8 cellular contexts compared by ENCODE assay signal in genomic region chr9:5510360-5510931, GRCh38. TPM values are rescaled to one million over a fixed set of nuclear protein-coding genes. Genes with fewer than 3 reads are reported as not detected.
A peak's percentile ranks its signal among the peaks of the same experiment; 100 is the strongest.
DNase-seq lines count a peak whose midpoint lies in the region; ATAC-seq lines count a peak whose summit lies in the region.

TSS of gene PDCD1LG2 (plus strand) at chr9:5510531. CDS start at chr9:5522547, 12,016 bp downstream.

- POLR2A ChIA-PET in CD4-positive, alpha-beta memory T cell (lab: Charles Lee; ENCODE audit: partially characterized antibody): interaction anchor here (0.6 to 3.6 kb wide), 11 partner anchors 12 to 99 kb away, joined by 3 to 15 read pairs (median 4); partner anchors contain the start of gene CD274

- peak within 1 kb of the TSS; percentile 82 to 90 (median 86) for H3K4me3 Mint-ChIP-seq in CD4-positive, alpha-beta memory T cell
- peak within 1 kb of the TSS; percentile 53 for H3K4me3 Mint-ChIP-seq in activated naive CD8-positive, alpha-beta T cell
- peak within 1 kb of the TSS in 3 of 5 donors; percentile 7 to 82 (median 35) for H3K4me3 Mint-ChIP-seq in immature natural killer cell

- ATAC-seq in GM19467 (IDR thresholded peaks at IDR 0.05; ENCODE audit: unreplicated experiment) (peak; percentile 69), HG03520 (IDR thresholded peaks at IDR 0.05; ENCODE audit: unreplicated experiment) (peak; percentile 74)

- peak within 1 kb of the TSS; percentile 80 to 95 (median 94) for H3K27ac Mint-ChIP-seq in CD4-positive, alpha-beta memory T cell
- H3K27ac Mint-ChIP-seq in activated naive CD8-positive, alpha-beta T cell: peak within 1 kb of the TSS; percentile 83
- peak within 1 kb of the TSS in 4 of 6 donors; percentile 37 to 89 (median 67) for H3K27ac Mint-ChIP-seq in immature natural killer cell

- H3K9me3 Mint-ChIP-seq in CD4-positive, alpha-beta memory T cell: peaks cover 0 to 3% (median 0%) of the 10 kb centered on the region in 8 donors
- H3K9me3 Mint-ChIP-seq in activated naive CD8-positive, alpha-beta T cell (ENCODE audit: low read depth): no peaks in the 10 kb centered on the region
- no peaks in the 10 kb centered on the region for H3K9me3 Mint-ChIP-seq in immature natural killer cell

- DNase-seq in CD4-positive, alpha-beta memory T cell: peak in 2 of 5 donors; percentile 9 to 10
- DNase-seq in immature natural killer cell: no peak
- DNase-seq in stimulated activated CD8-positive, alpha-beta memory T cell treated with anti-CD3 and anti-CD28 coated beads, Interleukin-4, amount 100 ng/mL, for 48 hours: peak; percentile 71
- no peak for DNase-seq in NCI-H345 (lab: John Stamatoyannopoulos, UW)
- DNase-seq in NCI-H524 treated with DMSO at 0.1 percent for 48 hours (lab: John Stamatoyannopoulos, UW): no peak

- H3K4me1 ChIP-seq in CD4-positive, alpha-beta memory T cell (ENCODE audit: insufficient read depth, low read length): peaks cover 34% of the 10 kb centered on the region

- CTCF ChIA-PET in CD4-positive, alpha-beta memory T cell (lab: Charles Lee; ENCODE audit: partially characterized antibody): interaction anchor here (0.7 to 2.8 kb wide), 9 partner anchors 13 to 79 kb away, joined by 3 to 12 read pairs (median 5); partner anchors contain the start of gene CD274

- H3K27ac ChIP-seq in CD4-positive, alpha-beta memory T cell (ENCODE audit: low read depth, low read length): peak within 1 kb of the TSS; percentile 47

- no peaks in the 10 kb centered on the region for H3K9me3 ChIP-seq in CD4-positive, alpha-beta memory T cell (ENCODE audit: control insufficient read depth in 1 of 2, low read length in 2 of 2)

- peak within 1 kb of the TSS in 1 of 2 donors; percentile 16 for H3K4me3 ChIP-seq in CD4-positive, alpha-beta memory T cell (ENCODE audit: low read length in 2 of 2)

- no peaks in the 10 kb centered on the region for H3K27me3 Mint-ChIP-seq in CD4-positive, alpha-beta memory T cell
- H3K27me3 Mint-ChIP-seq in activated naive CD8-positive, alpha-beta T cell: no peaks in the 10 kb centered on the region
- peaks cover 0 to 2% (median 1%) of the 10 kb centered on the region in 3 donors for H3K27me3 Mint-ChIP-seq in immature natural killer cell (ENCODE audit: low read depth in 3 of 3)

- no peaks in the 10 kb centered on the region for H3K27me3 ChIP-seq in CD4-positive, alpha-beta memory T cell (ENCODE audit: insufficient read depth, low read length)

- H3K36me3 ChIP-seq in CD4-positive, alpha-beta memory T cell (ENCODE audit: insufficient read depth, low read length): no peaks in the 10 kb centered on the region

- peaks cover 37 to 62% (median 46%) of the 10 kb centered on the region in 4 donors for H3K4me1 Mint-ChIP-seq in CD4-positive, alpha-beta memory T cell
- peaks cover 26% of the 10 kb centered on the region for H3K4me1 Mint-ChIP-seq in activated naive CD8-positive, alpha-beta T cell (ENCODE audit: low read depth)
- peaks cover 0 to 4% of the 10 kb centered on the region in 2 donors for H3K4me1 Mint-ChIP-seq in immature natural killer cell

- H3K36me3 Mint-ChIP-seq in CD4-positive, alpha-beta memory T cell: no peaks in the 10 kb centered on the region
- H3K36me3 Mint-ChIP-seq in activated naive CD8-positive, alpha-beta T cell: no peaks in the 10 kb centered on the region
- H3K36me3 Mint-ChIP-seq in immature natural killer cell: no peaks in the 10 kb centered on the region

- intact Hi-C loops in CD4-positive, alpha-beta memory T cell (cut with micrococcal nuclease): loop anchor here (5.0 kb wide), 2 partner anchors 38 to 47 kb away; no protein-coding TSS in a partner anchor

RNA-seq across cellular contexts. Expression of gene PDCD1LG2, which starts in this region (rescaled TPM):
- 1 to 10 TPM in 1 of 2 experiments, under 1 TPM in 1; 0.90 to 1.1 TPM for total RNA-seq in CD4-positive, alpha-beta memory T cell
- polyA plus RNA-seq in CD4-positive, alpha-beta memory T cell: 1 to 10 TPM; 1.1 TPM
- polyA plus RNA-seq in immature natural killer cell: under 1 TPM in 2 of 3 donors, not detected in 1; 0.09 to 0.10 TPM

Comparison
In these comparisons a context has a peak if more than half of its experiments do, and no peak if none do; other contexts are left out.
1. H3K4me3 Mint-ChIP-seq: peak in every context shown above with its lines; median percentile 86 in CD4-positive, alpha-beta memory T cell; 53 in activated naive CD8-positive, alpha-beta T cell; 35 in immature natural killer cell.